In genomic region chr2:109232909-109233308, GRCh38 we compare ENCODE assay signal across 14 cellular contexts.
A peak's percentile ranks its signal among the peaks of the same experiment; 100 is the strongest.
DNase-seq lines count a peak whose midpoint lies in the region; ATAC-seq and TF ChIP-seq lines count a peak whose summit lies in the region.
"Had no signal": no experiment of that assay in that cellular context is flagged by ENCODE, and none has a peak within 500 bp of the region (broad histone marks: within the 10 kb centered on the region; RNA-seq: fewer than 3 reads in every experiment).

No MANE protein-coding gene starts in this region.

- H3K27me3 ChIP-seq in right atrium auricular region, result no peaks in the 10 kb centered on the region
- no peaks in the 10 kb centered on the region for H3K27me3 ChIP-seq in left ventricle myocardium inferior (ENCODE audit: low read depth)
- no peaks in the 10 kb centered on the region for H3K27me3 ChIP-seq in neuronal stem cell (ENCODE audit: control insufficient read depth in 3 of 3, insufficient read depth in 3 of 3, low read depth in 1 of 3, low read length in 3 of 3)

- no peak overlapping the region for H2BK120ac ChIP-seq in neuronal stem cell (ENCODE audit: low read depth, low read length)

- H3K14ac ChIP-seq in neuronal stem cell (ENCODE audit: low read length), result no peak overlapping the region

- no peak overlapping the region for H4K8ac ChIP-seq in neuronal stem cell (ENCODE audit: low read depth, low read length)

- no peak overlapping the region for H2BK5ac ChIP-seq in neuronal stem cell (ENCODE audit: low read length)

- H3K36me3 ChIP-seq in right atrium auricular region, result no peaks in the 10 kb centered on the region
- no peaks in the 10 kb centered on the region for H3K36me3 ChIP-seq in left ventricle myocardium inferior
- H3K36me3 ChIP-seq in neuronal stem cell (replicated peaks in 1 of 2; ENCODE audit: control insufficient read depth in 2 of 2, insufficient read depth in 2 of 2, low read length in 2 of 2), result no peaks in the 10 kb centered on the region
- H3K36me3 ChIP-seq: BE2C had no signal

- WGBS in neuronal stem cell (ENCODE audit: extremely low coverage in 2 of 2, insufficient read length in 2 of 2, insufficient replicate concordance in 1 of 2), 2 donors, result no CpG with 5 or more reads among the region's 4 CpGs

- H3K79me1 ChIP-seq in neuronal stem cell (ENCODE audit: low read depth, low read length), result no peaks in the 10 kb centered on the region

- H3K23ac ChIP-seq in neuronal stem cell (ENCODE audit: low read depth, low read length, poor library complexity), result no peak overlapping the region

- H2AFZ ChIP-seq in neuronal stem cell (ENCODE audit: low read length), result no peak overlapping the region

- H3K9ac ChIP-seq in neuronal stem cell (ENCODE audit: low read depth, low read length, poor library complexity), result peak overlapping the region; percentile 13

- H3K4me3 ChIP-seq in right atrium auricular region (no peak overlapping the region), left ventricle myocardium inferior (no peak overlapping the region), neuronal stem cell (ENCODE audit: low read length in 2 of 2) (no peak overlapping the region)

- H3K9me3 ChIP-seq in right atrium auricular region (no peaks in the 10 kb centered on the region), left ventricle myocardium inferior (replicated peaks) (peaks cover 4% of the 10 kb centered on the region), neuronal stem cell (replicated peaks in 1 of 2; ENCODE audit: control insufficient read depth in 2 of 2, insufficient read depth in 1 of 2, low read depth in 1 of 2, low read length in 2 of 2) (no peaks in the 10 kb centered on the region)
- H3K9me3 ChIP-seq: BE2C had no signal

- H3K4me1 ChIP-seq in right atrium auricular region (peaks cover 0 to 28% of the 10 kb centered on the region in 2 donors), left ventricle myocardium inferior (peaks cover 43% of the 10 kb centered on the region), neuronal stem cell (ENCODE audit: control insufficient read depth in 2 of 2, insufficient read depth in 1 of 2, low read depth in 1 of 2, low read length in 2 of 2) (no peaks in the 10 kb centered on the region)
- H3K4me1 ChIP-seq: BE2C had no signal

- H4K91ac ChIP-seq in neuronal stem cell (ENCODE audit: low read depth, low read length, poor library complexity), result peak overlapping the region; percentile 49

- no peak overlapping the region for H3K4me2 ChIP-seq in neuronal stem cell (ENCODE audit: insufficient read depth, low read length, poor library complexity, severe bottlenecking)

- H3K27ac ChIP-seq in right atrium auricular region (no peak overlapping the region), left ventricle myocardium inferior (replicated peaks) (no peak overlapping the region), neuronal stem cell (replicated peaks; ENCODE audit: low read length) (no peak overlapping the region)

- H2BK12ac ChIP-seq in neuronal stem cell (ENCODE audit: low read length), result no peak overlapping the region

- H3K18ac ChIP-seq in neuronal stem cell (ENCODE audit: low read length), result no peak overlapping the region

- ATAC-seq in HG02870 (IDR thresholded peaks at IDR 0.05; ENCODE audit: unreplicated experiment) (peak; percentile 22), GM18867 (IDR thresholded peaks at IDR 0.05; ENCODE audit: unreplicated experiment) (no peak)
- ATAC-seq: CD8-positive, alpha-beta T cell had no signal

- H2BK15ac ChIP-seq in neuronal stem cell (ENCODE audit: low read length), result no peak overlapping the region

- H3K4ac ChIP-seq in neuronal stem cell (ENCODE audit: low read length), result no peak overlapping the region

- DNase-seq in right atrium auricular region (ENCODE audit: low spot score), result peak; percentile 51
- DNase-seq in left ventricle myocardium inferior, result no peak
- no peak for DNase-seq in neuronal stem cell (ENCODE audit: low spot score)
- DNase-seq in NCI-H446 (lab: John Stamatoyannopoulos, UW), result no peak
- DNase-seq in KG1 (lab: John Stamatoyannopoulos, UW), result no peak
- DNase-seq: BE2C, COR-L47, DMS153, DMS79 treated with DMSO at 0.1 percent for 48 hours, EL, HCEC 1CT had no signal

- intact Hi-C loops in left ventricle myocardium inferior (cut with micrococcal nuclease), result loop anchor here (10.0 kb wide), 1 partner anchor 98 kb away; no protein-coding TSS in a partner anchor

- TF ChIP-seq CTCF in right atrium auricular region (IDR thresholded peaks at IDR 0.05) (no peak), left ventricle myocardium inferior (IDR thresholded peaks at IDR 0.05; ENCODE audit: borderline replicate concordance) (no peak)

- H2AK5ac ChIP-seq in neuronal stem cell (ENCODE audit: low read depth, low read length), result no peak overlapping the region
